Comparison of ENCODE assay signal across 8 cellular contexts in the genomic region with DNA sequence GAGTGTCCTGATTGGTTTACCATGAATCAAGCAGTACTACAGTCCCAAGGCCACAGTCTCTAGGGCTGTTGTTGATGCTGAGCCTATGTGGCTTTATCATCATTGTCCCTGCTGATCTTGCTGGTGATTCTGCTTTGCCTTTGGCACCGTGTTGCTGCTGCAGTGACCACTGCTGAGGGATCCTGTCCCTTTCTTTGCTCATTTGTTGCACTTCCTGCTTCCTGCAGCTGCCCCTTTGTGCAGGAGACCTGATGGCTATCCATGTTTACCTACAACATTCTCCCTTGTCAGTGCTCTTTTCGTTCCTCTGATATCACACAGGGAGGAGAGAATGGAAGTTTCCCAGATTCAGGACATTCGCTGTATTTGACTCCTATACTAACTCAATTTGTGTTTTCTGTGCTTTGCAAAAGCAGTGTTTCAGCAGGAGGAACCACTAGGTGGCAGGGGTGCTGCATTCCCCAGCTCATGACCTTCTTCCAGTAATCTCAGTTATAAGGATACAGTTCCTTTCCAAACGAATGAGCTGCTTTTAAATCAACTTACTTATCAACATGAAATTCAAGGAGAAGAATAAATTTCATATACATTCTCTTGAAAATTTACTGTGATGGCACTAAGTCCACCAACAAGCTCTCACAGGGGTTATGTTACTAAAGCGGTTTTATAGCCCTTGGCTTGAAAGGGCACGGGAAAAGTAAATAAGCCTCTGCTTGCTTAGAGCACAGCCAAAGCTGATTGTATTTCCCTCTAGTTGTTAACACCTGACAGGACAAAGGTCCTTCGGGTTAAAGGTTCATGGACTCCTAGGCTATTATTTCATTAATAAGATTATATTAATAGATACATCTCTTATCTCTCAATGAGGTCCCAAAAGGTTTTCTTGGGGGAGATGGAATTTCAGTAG. TPM values are rescaled to one million over a fixed set of nuclear protein-coding genes. Genes with fewer than 3 reads are reported as not detected.
DNase-seq lines count a peak whose midpoint lies in the region; ATAC-seq and TF ChIP-seq lines count a peak whose summit lies in the region.

No MANE protein-coding gene starts in this region.

- H3K27ac ChIP-seq in cardiac muscle cell = no peak overlapping the region

- H3K27me3 Mint-ChIP-seq in activated naive CD8-positive, alpha-beta T cell treated with anti-CD3 and anti-CD28 coated beads, Interleukin-2, amount 10 ng/mL, durations not matched to agents 7 days and 5 days = no peaks in the 10 kb centered on the region

- H3K27me3 ChIP-seq in cardiac muscle cell = no peaks in the 10 kb centered on the region

- no peaks in the 10 kb centered on the region for H3K36me3 Mint-ChIP-seq in activated naive CD8-positive, alpha-beta T cell treated with anti-CD3 and anti-CD28 coated beads, Interleukin-2, amount 10 ng/mL, durations not matched to agents 7 days and 5 days

- TF ChIP-seq CTCF in cardiac muscle cell (IDR thresholded peaks at IDR 0.05; ENCODE audit: low read depth, low read length) = peak; percentile 96

- in situ Hi-C loops in SK-MEL-5 (cut with HindIII; ENCODE audit: low pct_unique_long_range_greater_than_20kb, low sequenced_read_pairs) = no loop called here

- H3K9me3 Mint-ChIP-seq in activated naive CD8-positive, alpha-beta T cell treated with anti-CD3 and anti-CD28 coated beads, Interleukin-2, amount 10 ng/mL, durations not matched to agents 7 days and 5 days = no peaks in the 10 kb centered on the region

- H3K9me3 ChIP-seq in cardiac muscle cell (ENCODE audit: low read depth) = no peaks in the 10 kb centered on the region

- POLR2A ChIA-PET in activated naive CD8-positive, alpha-beta T cell treated with anti-CD3 and anti-CD28 coated beads, Interleukin-2, amount 10 ng/mL, durations not matched to agents 7 days and 5 days (lab: Charles Lee) = interaction anchor here (1.2 to 2.0 kb wide), 2 partner anchors 10 to 68 kb away, joined by 3 to 18 read pairs; a partner anchor contains a TSS

- H3K4me1 ChIP-seq in cardiac muscle cell (ENCODE audit: low read depth) = no peaks in the 10 kb centered on the region

- H3K4me1 Mint-ChIP-seq in activated naive CD8-positive, alpha-beta T cell treated with anti-CD3 and anti-CD28 coated beads, Interleukin-2, amount 10 ng/mL, durations not matched to agents 7 days and 5 days = peaks cover 12% of the 10 kb centered on the region

- peak overlapping the region; percentile 3 for H3K4me3 Mint-ChIP-seq in activated naive CD8-positive, alpha-beta T cell treated with anti-CD3 and anti-CD28 coated beads, Interleukin-2, amount 10 ng/mL, durations not matched to agents 7 days and 5 days

- peak overlapping the region; percentile 81 for H3K27ac Mint-ChIP-seq in activated naive CD8-positive, alpha-beta T cell treated with anti-CD3 and anti-CD28 coated beads, Interleukin-2, amount 10 ng/mL, durations not matched to agents 7 days and 5 days

- no peak for ATAC-seq in activated CD4-positive, CD25-positive, alpha-beta regulatory T cell treated with anti-CD3 and anti-CD28 coated beads, Interleukin-2, amount 50 U/mL, for 24 hours
- ATAC-seq in activated naive CD8-positive, alpha-beta T cell treated with anti-CD3 and anti-CD28 coated beads, Interleukin-2, amount 10 ng/mL, durations not matched to agents 7 days and 5 days (ENCODE audit: low read depth) = peak; percentile 72
- no peak for ATAC-seq in GM21360 (IDR thresholded peaks at IDR 0.05; ENCODE audit: unreplicated experiment)

- no peaks in the 10 kb centered on the region for H3K36me3 ChIP-seq in cardiac muscle cell

- DNase-seq in activated CD4-positive, CD25-positive, alpha-beta regulatory T cell (lab: John Stamatoyannopoulos, UW) = peak; percentile 4 to 34 (median 16)
- peak; percentile 55 for DNase-seq in Jurkat, Clone E6-1 (ENCODE audit: low read depth, low spot score)
- peak; percentile 73 for DNase-seq in SK-MEL-5 (ENCODE audit: low read depth, low spot score)
- peak; percentile 51 for DNase-seq in activated naive CD8-positive, alpha-beta T cell treated with anti-CD3 and anti-CD28 coated beads, Interleukin-2, amount 10 ng/mL, durations not matched to agents 7 days and 5 days
- DNase-seq in cardiac muscle cell (ENCODE audit: low read depth in 1 of 2, low spot score in 1 of 2) = peak; percentile 66 to 82
- DNase-seq in pons (ENCODE audit: low spot score) = peak; percentile 82

- H3K4me3 ChIP-seq in Jurkat, Clone E6-1 (ENCODE audit: low read length) = no peak overlapping the region
- H3K4me3 ChIP-seq in cardiac muscle cell = no peak overlapping the region

RNA-seq across cellular contexts. Expression of a gene that starts 9.7 kb away (rescaled TPM):
- polyA plus RNA-seq in Jurkat, Clone E6-1 (2012; ENCODE audit: insufficient read depth, insufficient read length) = 110 TPM
- total RNA-seq in SK-MEL-5 (2014; rRNA removed; shearing (Covaris generic)) = 73.5 and 85.0 TPM in 2 replicates
- polyA plus RNA-seq in SK-MEL-5 (2015; cell fraction: cytosol; rRNA removed) = 43.6 and 48.6 TPM in 2 replicates
- polyA plus RNA-seq in SK-MEL-5 (2015; cell fraction: nucleus; rRNA removed) = 42.2 and 52.5 TPM in 2 replicates
- total RNA-seq in activated naive CD8-positive, alpha-beta T cell treated with anti-CD3 and anti-CD28 coated beads, Interleukin-2, amount 10 ng/mL, durations not matched to agents 7 days and 5 days = 10 to 100 TPM; 46.6 to 49.9 TPM
- 24.5 and 43.5 TPM in 2 replicates for total RNA-seq in cardiac muscle cell
- 33.6 and 37.7 TPM in 2 replicates for polyA plus RNA-seq in cardiac muscle cell

RNA-seq across cellular contexts. Expression of a gene that starts 44.2 kb away (rescaled TPM):
- polyA plus RNA-seq in Jurkat, Clone E6-1 (2012; ENCODE audit: insufficient read depth, insufficient read length) = 88.3 TPM
- total RNA-seq in SK-MEL-5 (2014; rRNA removed; shearing (Covaris generic)) = 39.8 and 41.0 TPM in 2 replicates
- polyA plus RNA-seq in SK-MEL-5 (2015; cell fraction: cytosol; rRNA removed) = 40.8 and 59.8 TPM in 2 replicates
- 203 and 235 TPM in 2 replicates for polyA plus RNA-seq in SK-MEL-5 (2015; cell fraction: nucleus; rRNA removed)
- total RNA-seq in activated naive CD8-positive, alpha-beta T cell treated with anti-CD3 and anti-CD28 coated beads, Interleukin-2, amount 10 ng/mL, durations not matched to agents 7 days and 5 days = 100 to 1,000 TPM; 146 to 149 TPM
- total RNA-seq in cardiac muscle cell = 107 and 275 TPM in 2 replicates
- polyA plus RNA-seq in cardiac muscle cell = 176 and 306 TPM in 2 replicates

Comparison
In these comparisons a context has a peak if more than half of its experiments do, and no peak if none do; other contexts are left out.
1. DNase-seq: peak in every context shown above with its lines; median percentile 82 in pons; 74 in cardiac muscle cell; 73 in SK-MEL-5; 55 in Jurkat, Clone E6-1; 51 in activated naive CD8-positive, alpha-beta T cell treated with anti-CD3 and anti-CD28 coated beads, Interleukin-2, amount 10 ng/mL, durations not matched to agents 7 days and 5 days; 16 in activated CD4-positive, CD25-positive, alpha-beta regulatory T cell.